Comparison of ENCODE assay signal across 25 cellular contexts in genomic region chr18:58209326-58209725, GRCh38.
DNase-seq lines count a peak whose midpoint lies in the region; ATAC-seq, FAIRE-seq and TF ChIP-seq lines count a peak whose summit lies in the region.
"Had no signal": no experiment of that assay in that cellular context is flagged by ENCODE, and none has a peak within 500 bp of the region (broad histone marks: within the 10 kb centered on the region; RNA-seq: fewer than 3 reads in every experiment).

No MANE protein-coding gene starts in this region.

- H3K4me3 ChIP-seq in HCT116 (replicated peaks in 1 of 2; ENCODE audit: low read depth in 1 of 2, low read length in 2 of 2) (no peak overlapping the region), keratinocyte (ENCODE audit: control insufficient read depth in 2 of 3, extremely low read depth in 1 of 3, insufficient read depth in 2 of 3, low read depth in 1 of 3, low read length in 3 of 3) (no peak overlapping the region)
- H3K4me3 ChIP-seq: lung, skin epidermis had no signal

- H3K9ac ChIP-seq in HCT116 (ENCODE audit: low read length) = no peak overlapping the region
- H3K9ac ChIP-seq in keratinocyte (ENCODE audit: control insufficient read depth, extremely low read depth, insufficient read depth, low read length) = no peak overlapping the region

- peak overlapping the region; percentile 35 for H3K4me2 ChIP-seq in HCT116 (ENCODE audit: low read length)
- H3K4me2 ChIP-seq in keratinocyte (ENCODE audit: control insufficient read depth, extremely low read depth, insufficient read depth, low read depth, low read length) = peak overlapping the region; percentile 26

- H3K79me2 ChIP-seq in HCT116 (ENCODE audit: insufficient read depth, low read length) (no peaks in the 10 kb centered on the region), keratinocyte (ENCODE audit: control insufficient read depth, insufficient read depth, low read length) (peaks cover 40% of the 10 kb centered on the region)

- H3K36me3 ChIP-seq in HCT116 (ENCODE audit: control insufficient read depth in 1 of 2, insufficient read depth in 2 of 2, low read length in 2 of 2) (no peaks in the 10 kb centered on the region), keratinocyte (ENCODE audit: control insufficient read depth in 2 of 2, extremely low read depth in 1 of 2, insufficient read depth in 2 of 2, low read length in 2 of 2) (peaks cover 0 to 3% of the 10 kb centered on the region in 2 experiments)
- H3K36me3 ChIP-seq: neutrophil had no signal

- TF ChIP-seq POLR2A in HCT116 (IDR thresholded peaks at IDR 0.05; ENCODE audit: borderline replicate concordance, extremely low read depth, insufficient read depth, insufficient read length) = no peak

- ATAC-seq in HCT116 (no peak), SK-N-SH treated with all-trans-retinoic acid at 6 μM for 48 hours (0 out of 3 replicates have a peak, but pooled peaks have one; percentile 18), HG03457 (IDR thresholded peaks at IDR 0.05; ENCODE audit: unreplicated experiment) (no peak)
- ATAC-seq: activated CD8-positive, alpha-beta memory T cell treated with anti-CD3 and anti-CD28 coated beads, Interleukin-2, amount 10 ng/mL, durations not matched to agents 7 days and 5 days had no signal

- no peaks in the 10 kb centered on the region for H4K20me1 ChIP-seq in HCT116 (ENCODE audit: insufficient read depth)
- H4K20me1 ChIP-seq in keratinocyte (ENCODE audit: control insufficient read depth, extremely low read depth, insufficient read depth, low read length) = no peaks in the 10 kb centered on the region

- H3K27me3 ChIP-seq in HCT116 (ENCODE audit: insufficient read depth, low read length) (no peaks in the 10 kb centered on the region), keratinocyte (ENCODE audit: control insufficient read depth, extremely low read depth, insufficient read depth, low read length) (no peaks in the 10 kb centered on the region)

- TF ChIP-seq CTCF in HCT116 (IDR thresholded peaks at IDR 0.05 in 2 of 3, conservative IDR thresholded peaks at IDR 0.05 in 1 of 3; ENCODE audit: borderline replicate concordance in 1 of 3, insufficient read depth in 1 of 3, low read depth in 2 of 3, low read length in 2 of 3) (no peak), keratinocyte (optimal IDR thresholded peaks at IDR 0.05 in 1 of 3, IDR thresholded peaks at IDR 0.05 in 1 of 3, conservative IDR thresholded peaks at IDR 0.05 in 1 of 3; ENCODE audit: extremely low read depth in 1 of 3, insufficient read depth in 2 of 3, low read length in 3 of 3) (no peak)

- H2AFZ ChIP-seq in HCT116 (ENCODE audit: low read depth, low read length, poor library complexity, severe bottlenecking) (no peak overlapping the region), keratinocyte (ENCODE audit: control insufficient read depth, low read length) (no peak overlapping the region)

- RAD21 ChIA-PET in HCT116 (lab: Charles Lee; ENCODE audit: low non-redundant PET in 1 of 2, low total read pairs in 2 of 2, uncharacterized antibody in 2 of 2, unreplicated experiment in 2 of 2) = no interaction called here

- POLR2A ChIA-PET in HCT116 (lab: Charles Lee) = interaction anchor here (1.3 kb wide), 1 partner anchor 12 kb away, joined by 4 read pairs; no protein-coding TSS in a partner anchor

- H3K9me3 ChIP-seq in HCT116 (ENCODE audit: control insufficient read depth in 1 of 2, insufficient read depth in 1 of 2, low read depth in 1 of 2, low read length in 2 of 2) (no peaks in the 10 kb centered on the region), keratinocyte (ENCODE audit: control insufficient read depth, low read depth, low read length) (no peaks in the 10 kb centered on the region)
- H3K9me3 ChIP-seq: neutrophil had no signal

- BruUV-seq in HCT116 (replicated peaks; lab: Mats Ljungman, UMichigan) = no TSS peak

- FAIRE-seq in keratinocyte (lab: Jason Lieb, UNC) = no peak
- FAIRE-seq: frontal cortex had no signal

- no peak for TF ChIP-seq RAD21 in HCT116 (IDR thresholded peaks at IDR 0.05; ENCODE audit: low read depth)

- DNase-seq in HCT116 (ENCODE audit: low read depth, low spot score) (no peak), keratinocyte (ENCODE audit: low read depth, low spot score) (no peak), NCI-H1436 treated with DMSO at 0.1 percent for 48 hours (lab: John Stamatoyannopoulos, UW) (no peak), activated T-cell treated with anti-CD3 and anti-CD28 coated beads for 4 hours (no peak), cardiac septum (ENCODE audit: low spot score) (no peak)
- DNase-seq: activated CD4-positive, alpha-beta T cell treated with anti-CD3 and anti-CD28 coated beads, Interleukin-2, amount 10 ng/mL, durations not matched to agents 24 days and 14 days; activated CD8-positive, alpha-beta memory T cell treated with anti-CD3 and anti-CD28 coated beads, Interleukin-2, amount 10 ng/mL, durations not matched to agents 7 days and 5 days; activated naive CD8-positive, alpha-beta T cell treated with anti-CD3 and anti-CD28 coated beads, Interleukin-2, amount 10 ng/mL, durations not matched to agents 7 days and 5 days; COR-L47; DND-41; effector CD8-positive, alpha-beta T cell; erythroblast; hypothalamus; islet precursor cell; MM.1S; NCI-H146; NCI-H2171 treated with DMSO at 0.1 percent for 48 hours; Right ventricle myocardium superior; stimulated activated CD4-positive, alpha-beta T cell treated with anti-CD3 and anti-CD28 coated beads, Interleukin-1b, Interleukin-23, amount 100 ng/mL, for 48 hours had no signal

- intact Hi-C loops in HCT116 (cut with micrococcal nuclease) (no loop called here), cardiac septum (cut with DNase I) (no loop called here)

- dilution Hi-C loops in keratinocyte (cut with MboI; ENCODE audit: extremely low pct_ligation_motif_present, low sequenced_read_pairs) = no loop called here

- H3K27ac ChIP-seq in HCT116 (ENCODE audit: low read depth, low read length) = no peak overlapping the region
- no peak overlapping the region for H3K27ac ChIP-seq in keratinocyte (ENCODE audit: control insufficient read depth, insufficient read depth, low read length)
- H3K27ac ChIP-seq: neutrophil, skin epidermis had no signal

- CTCF ChIA-PET in HCT116 (lab: Charles Lee) = no interaction called here

- no peaks in the 10 kb centered on the region for H3K9me1 ChIP-seq in keratinocyte (ENCODE audit: control insufficient read depth, extremely low read depth, insufficient read depth, low read length)

- H3K4me1 ChIP-seq in HCT116 (ENCODE audit: control insufficient read depth in 1 of 2, insufficient read depth in 2 of 2, low read length in 2 of 2) = peaks cover 24 to 36% of the 10 kb centered on the region in 2 experiments
- H3K4me1 ChIP-seq in keratinocyte (ENCODE audit: control insufficient read depth, extremely low read depth, insufficient read depth, low read length) = peaks cover 51% of the 10 kb centered on the region

- H3K9me2 ChIP-seq in HCT116 (ENCODE audit: insufficient read depth) = no peaks in the 10 kb centered on the region

TF ChIP-seq in HCT116, 20 proteins besides CTCF, POLR2A, EP300 and RAD21 (continues in another document):
- TF ChIP-seq TCF7L2 (IDR thresholded peaks at IDR 0.05; ENCODE audit: borderline replicate concordance, extremely low read depth, insufficient read depth, insufficient read length) (no peak), ATF3 (IDR thresholded peaks at IDR 0.05) (no peak), SRF (IDR thresholded peaks at IDR 0.05; ENCODE audit: low read depth) (no peak), FOSL1 (IDR thresholded peaks at IDR 0.05; ENCODE audit: low read depth) (no peak), JUND (IDR thresholded peaks at IDR 0.05) (no peak), SIN3A (IDR thresholded peaks at IDR 0.05; ENCODE audit: low read depth) (no peak), POLR2AphosphoS5 (IDR thresholded peaks at IDR 0.05; ENCODE audit: low read depth, low read length) (no peak), ELF1 (IDR thresholded peaks at IDR 0.05; ENCODE audit: borderline replicate concordance, low read depth) (no peak), EGR1 (IDR thresholded peaks at IDR 0.05; ENCODE audit: low read depth) (no peak)

TF ChIP-seq in SK-N-SH treated with all-trans-retinoic acid at 6 μM for 48 hours, 23 proteins besides CTCF, POLR2A, EP300 and RAD21:
- TF ChIP-seq POU6F1 (CRISPR knock-in tag; IDR thresholded peaks at IDR 0.05; ENCODE audit: borderline replicate concordance, low read depth) (no peak), OSR1 (CRISPR knock-in tag; IDR thresholded peaks at IDR 0.05) (no peak), ZNF565 (CRISPR knock-in tag; conservative IDR thresholded peaks at IDR 0.05; ENCODE audit: low read depth) (no peak), PATZ1 (CRISPR knock-in tag; IDR thresholded peaks at IDR 0.05; ENCODE audit: borderline replicate concordance) (no peak), ZFP3 (CRISPR knock-in tag; IDR thresholded peaks at IDR 0.05) (no peak), ZNF70 (CRISPR knock-in tag; IDR thresholded peaks at IDR 0.05) (no peak)
